Comparison of ENCODE assay signal across 8 cellular contexts in the genomic region with DNA sequence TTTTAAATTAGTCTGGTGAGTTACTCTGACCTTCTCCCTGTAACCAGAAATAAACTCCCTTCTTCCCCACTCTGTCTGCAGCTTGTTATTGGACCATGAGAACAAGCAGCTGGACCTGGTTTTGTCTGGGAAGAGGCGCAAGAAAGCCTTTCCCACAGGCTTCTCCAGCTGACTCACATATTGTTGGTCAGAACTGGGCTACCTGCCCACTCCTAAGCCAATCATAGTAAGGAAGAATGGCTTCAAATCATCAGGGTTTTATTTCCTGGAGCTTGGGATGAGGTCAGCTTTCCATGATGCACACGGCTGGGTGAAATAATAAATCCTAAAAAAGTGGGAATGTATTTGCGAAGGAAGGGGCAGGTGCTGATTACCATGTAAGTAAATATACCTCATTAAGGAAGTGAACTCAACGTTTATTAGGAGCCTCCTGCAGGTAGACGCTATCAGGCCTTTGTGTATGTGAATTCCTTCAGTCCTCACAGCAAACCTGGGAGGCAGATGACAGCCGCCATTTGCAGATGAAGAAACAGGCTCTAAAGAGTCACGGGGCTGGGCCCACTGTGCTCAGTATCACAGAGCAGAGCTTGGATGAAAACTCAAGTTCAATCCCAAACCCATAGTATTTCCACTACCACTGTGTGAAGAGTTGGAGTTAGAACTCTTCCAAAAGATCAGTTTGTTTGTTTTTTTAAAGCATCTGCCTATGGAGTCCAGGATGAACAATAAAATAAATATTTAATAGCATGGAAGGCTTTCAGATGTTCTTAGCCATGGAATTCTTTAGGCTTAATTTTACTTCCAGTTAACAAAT. TPM values are rescaled to one million over a fixed set of nuclear protein-coding genes. Genes with fewer than 3 reads are reported as not detected.
DNase-seq lines count a peak whose midpoint lies in the region; ATAC-seq lines count a peak whose summit lies in the region.

No MANE protein-coding gene starts in this region.

- no peak overlapping the region for H3K27ac ChIP-seq in neuronal stem cell (replicated peaks; ENCODE audit: low read length)

- H3K4me1 ChIP-seq in neuronal stem cell (ENCODE audit: control insufficient read depth in 2 of 2, insufficient read depth in 1 of 2, low read depth in 1 of 2, low read length in 2 of 2) (peaks cover 0 to 2% of the 10 kb centered on the region in 2 donors), HAP-1 (no peaks in the 10 kb centered on the region)

- H3K23ac ChIP-seq in neuronal stem cell (ENCODE audit: low read depth, low read length, poor library complexity) = no peak overlapping the region

- H3K4ac ChIP-seq in neuronal stem cell (ENCODE audit: low read length) = no peak overlapping the region

- H2AFZ ChIP-seq in neuronal stem cell (ENCODE audit: low read length) = peak overlapping the region; percentile 40

- no peak overlapping the region for H3K14ac ChIP-seq in neuronal stem cell (ENCODE audit: low read length)

- in situ Hi-C loops in HAP-1 (cut with MboI; ENCODE audit: low sequenced_read_pairs) = no loop called here

- no peak overlapping the region for H3K9ac ChIP-seq in neuronal stem cell (ENCODE audit: low read depth, low read length, poor library complexity)

- no peak overlapping the region for H2BK5ac ChIP-seq in neuronal stem cell (ENCODE audit: low read length)

- H2BK120ac ChIP-seq in neuronal stem cell (ENCODE audit: low read depth, low read length) = no peak overlapping the region

- no peak overlapping the region for H4K91ac ChIP-seq in neuronal stem cell (ENCODE audit: low read depth, low read length, poor library complexity)

- no peak overlapping the region for H4K8ac ChIP-seq in neuronal stem cell (ENCODE audit: low read depth, low read length)

- H2AK5ac ChIP-seq in neuronal stem cell (ENCODE audit: low read depth, low read length) = no peak overlapping the region

- H2BK15ac ChIP-seq in neuronal stem cell (ENCODE audit: low read length) = no peak overlapping the region

- no peak overlapping the region for H3K18ac ChIP-seq in neuronal stem cell (ENCODE audit: low read length)

- WGBS in neuronal stem cell (ENCODE audit: extremely low coverage in 2 of 2, insufficient read length in 2 of 2, insufficient replicate concordance in 1 of 2), 2 donors = no CpG with 5 or more reads among the region's 7 CpGs

- DNase-seq in AG20443 (ENCODE audit: low spot score) = peak; percentile 92
- DNase-seq in NCI-H774 (lab: John Stamatoyannopoulos, UW) = peak; percentile 63
- DNase-seq in neuronal stem cell (ENCODE audit: low spot score) = no peak
- no peak for DNase-seq in NCI-H1694 treated with DMSO at 0.1 percent for 48 hours (lab: John Stamatoyannopoulos, UW)
- no peak for DNase-seq in HAP-1 (ENCODE audit: low spot score in 2 of 2)
- no peak for DNase-seq in middle frontal gyrus (ENCODE audit: extremely low spot score, low spot score)

- H3K36me3 ChIP-seq in neuronal stem cell (replicated peaks in 1 of 2; ENCODE audit: control insufficient read depth in 2 of 2, insufficient read depth in 2 of 2, low read length in 2 of 2) = no peaks in the 10 kb centered on the region
- H3K36me3 ChIP-seq in HAP-1 (replicated peaks) = no peaks in the 10 kb centered on the region

- ATAC-seq in esophagus mucosa (peak; percentile 46), HG03460 (IDR thresholded peaks at IDR 0.05; ENCODE audit: unreplicated experiment) (no peak)

- H3K27me3 ChIP-seq in neuronal stem cell (ENCODE audit: control insufficient read depth in 3 of 3, insufficient read depth in 3 of 3, low read depth in 1 of 3, low read length in 3 of 3) = peaks cover 0 to 13% (median 0%) of the 10 kb centered on the region in 3 experiments
- 0 out of 2 replicates have a peak, but pooled peaks cover under 1% of the 10 kb centered on the region for H3K27me3 ChIP-seq in HAP-1 (ENCODE audit: low read depth)

- H3K9me3 ChIP-seq in neuronal stem cell (replicated peaks in 1 of 2; ENCODE audit: control insufficient read depth in 2 of 2, insufficient read depth in 1 of 2, low read depth in 1 of 2, low read length in 2 of 2) = no peaks in the 10 kb centered on the region
- no peaks in the 10 kb centered on the region for H3K9me3 ChIP-seq in HAP-1

- H3K4me3 ChIP-seq in neuronal stem cell (ENCODE audit: low read length in 2 of 2) (no peak overlapping the region), HAP-1 (no peak overlapping the region)

- H3K4me2 ChIP-seq in neuronal stem cell (ENCODE audit: insufficient read depth, low read length, poor library complexity, severe bottlenecking) = no peak overlapping the region

- no peak overlapping the region for H2BK12ac ChIP-seq in neuronal stem cell (ENCODE audit: low read length)

- H3K79me1 ChIP-seq in neuronal stem cell (ENCODE audit: low read depth, low read length) = no peaks in the 10 kb centered on the region

RNA-seq across cellular contexts. Expression of gene IL15RA, which starts 32.7 kb away (rescaled TPM):
- 5.2 TPM for total RNA-seq in esophagus mucosa
- not detected for polyA plus RNA-seq in neuronal stem cell (2013, experiment 1 of 2)
- polyA plus RNA-seq in neuronal stem cell (2013, experiment 2 of 2) = not detected

RNA-seq across cellular contexts. Expression of gene FBH1, which starts 54.6 kb away (rescaled TPM):
- 35.3 TPM for total RNA-seq in esophagus mucosa
- 23.7 TPM for polyA plus RNA-seq in neuronal stem cell (2013, experiment 1 of 2)
- 24.3 TPM for polyA plus RNA-seq in neuronal stem cell (2013, experiment 2 of 2)

RNA-seq across cellular contexts. Expression of gene ANKRD16, which starts 54.9 kb away (rescaled TPM):
- 5.2 TPM for total RNA-seq in esophagus mucosa
- 5.0 TPM for polyA plus RNA-seq in neuronal stem cell (2013, experiment 1 of 2)
- 4.8 TPM for polyA plus RNA-seq in neuronal stem cell (2013, experiment 2 of 2)

Comparison
In these comparisons a context has a peak if more than half of its experiments do, and no peak if none do; other contexts are left out.
1. DNase-seq: peak in AG20443 (single experiment) and NCI-H774 (single experiment); none in neuronal stem cell (single experiment), NCI-H1694 treated with DMSO at 0.1 percent for 48 hours (single experiment), HAP-1 (0 of 2) and middle frontal gyrus (single experiment).